In the genomic region with DNA sequence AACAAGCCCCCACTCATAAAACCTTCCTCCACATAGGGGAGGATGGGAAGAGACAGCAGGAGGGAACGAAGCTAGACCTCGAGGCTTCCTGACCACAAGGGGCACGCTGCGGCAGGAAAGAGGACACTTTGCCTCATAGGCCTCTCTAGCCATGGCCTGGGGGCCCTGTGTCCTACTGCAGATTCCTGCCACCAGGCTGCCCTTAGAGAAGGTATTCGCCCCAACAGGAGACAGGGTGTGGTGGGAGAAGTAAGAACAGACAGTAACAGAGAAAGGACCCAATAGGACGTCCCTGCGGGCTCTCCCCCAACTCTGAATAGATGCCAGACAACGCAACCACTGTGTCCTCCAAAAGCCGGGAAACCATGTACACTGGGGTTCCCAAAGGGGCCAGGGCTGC, we compare ENCODE assay signal across 10 cellular contexts. TPM values are rescaled to one million over a fixed set of nuclear protein-coding genes. Genes with fewer than 3 reads are reported as not detected.
DNase-seq lines count a peak whose midpoint lies in the region; ATAC-seq and TF ChIP-seq lines count a peak whose summit lies in the region.
"Had no signal": no experiment of that assay in that cellular context is flagged by ENCODE, and none has a peak within 500 bp of the region (broad histone marks: within the 10 kb centered on the region; RNA-seq: fewer than 3 reads in every experiment).

No MANE protein-coding gene starts in this region.

- H3K4me1 ChIP-seq in duodenal mucosa (ENCODE audit: control insufficient read depth in 1 of 2, insufficient read depth in 2 of 2, low read length in 2 of 2) (peaks cover 33 to 48% of the 10 kb centered on the region in 2 donors), liver (ENCODE audit: control insufficient read depth in 4 of 4, insufficient read depth in 4 of 4, low read length in 3 of 4) (peaks cover 10 to 30% (median 24%) of the 10 kb centered on the region in 4 donors), skeletal muscle tissue (ENCODE audit: control insufficient read depth in 3 of 3, insufficient read depth in 3 of 3, low read length in 3 of 3) (peaks cover 5 to 8% (median 6%) of the 10 kb centered on the region in 3 donors)

- H3K36me3 ChIP-seq in H7 (replicated peaks; ENCODE audit: control insufficient read depth, insufficient read depth, low read length) (no peaks in the 10 kb centered on the region), duodenal mucosa (ENCODE audit: control insufficient read depth in 1 of 2, insufficient read depth in 2 of 2, low read length in 2 of 2) (no peaks in the 10 kb centered on the region), liver (ENCODE audit: control insufficient read depth in 4 of 4, insufficient read depth in 3 of 4, low read depth in 1 of 4, low read length in 3 of 4) (no peaks in the 10 kb centered on the region), skeletal muscle tissue (ENCODE audit: control insufficient read depth in 3 of 3, insufficient read depth in 3 of 3, low read length in 3 of 3) (no peaks in the 10 kb centered on the region)

- no peaks in the 10 kb centered on the region for H3K4me1 Mint-ChIP-seq in stimulated activated naive B cell treated with anti-CD40 and anti-IgM and Interleukin-4, amounts not matched to agents 10 μg/mL and 1 μg/mL and 100 μg/mL, for 72 hours
- no peaks in the 10 kb centered on the region for H3K4me1 Mint-ChIP-seq in activated naive CD8-positive, alpha-beta T cell treated with anti-CD3 and anti-CD28 coated beads, Interleukin-2, amount 50 U/mL, for 24 hours

- H3K27me3 ChIP-seq in H7 (ENCODE audit: control insufficient read depth, insufficient read depth, low read length) (no peaks in the 10 kb centered on the region), duodenal mucosa (ENCODE audit: control insufficient read depth in 1 of 2, insufficient read depth in 2 of 2, low read length in 2 of 2) (no peaks in the 10 kb centered on the region), liver (ENCODE audit: control insufficient read depth in 4 of 4, insufficient read depth in 4 of 4, low read length in 3 of 4) (no peaks in the 10 kb centered on the region), skeletal muscle tissue (ENCODE audit: control insufficient read depth in 3 of 3, insufficient read depth in 3 of 3, low read length in 3 of 3) (peaks cover 0 to 10% (median 3%) of the 10 kb centered on the region in 3 donors)

- H3K9me3 Mint-ChIP-seq in stimulated activated naive B cell treated with anti-CD40 and anti-IgM and Interleukin-4, amounts not matched to agents 10 μg/mL and 1 μg/mL and 100 μg/mL, for 72 hours = peaks cover 0 to under 1% of the 10 kb centered on the region in 2 donors
- H3K9me3 Mint-ChIP-seq in activated naive CD8-positive, alpha-beta T cell treated with anti-CD3 and anti-CD28 coated beads, Interleukin-2, amount 50 U/mL, for 24 hours = no peaks in the 10 kb centered on the region

- DNase-seq in H7 (peak; percentile 79), NCI-H146 (lab: John Stamatoyannopoulos, UW) (no peak)
- no peak for DNase-seq in stimulated activated naive CD4-positive, alpha-beta T cell (lab: John Stamatoyannopoulos, UW)
- no peak for DNase-seq in stimulated activated naive B cell treated with anti-CD40 and anti-IgM and Interleukin-4, amounts not matched to agents 10 μg/mL and 1 μg/mL and 100 μg/mL, for 72 hours
- DNase-seq in activated naive CD8-positive, alpha-beta T cell treated with anti-CD3 and anti-CD28 coated beads, Interleukin-2, amount 50 U/mL, for 24 hours = no peak
- DNase-seq: SK-N-SH had no signal

- ATAC-seq in stimulated activated naive B cell treated with anti-CD40 and anti-IgM and Interleukin-4, amounts not matched to agents 10 μg/mL and 1 μg/mL and 100 μg/mL, for 72 hours (replicated peaks) = no peak
- no peak for ATAC-seq in activated naive CD8-positive, alpha-beta T cell treated with anti-CD3 and anti-CD28 coated beads, Interleukin-2, amount 50 U/mL, for 24 hours

- H3K9ac ChIP-seq in duodenal mucosa (ENCODE audit: low read depth in 1 of 2, low read length in 2 of 2) (peak overlapping the region; percentile 7 to 58), liver (ENCODE audit: low read depth in 1 of 2, low read length in 2 of 2) (no peak overlapping the region), skeletal muscle tissue (ENCODE audit: low read depth in 1 of 3, low read length in 3 of 3) (no peak overlapping the region)
- H3K9ac ChIP-seq: SK-N-SH had no signal

- no peaks in the 10 kb centered on the region for H3K36me3 Mint-ChIP-seq in stimulated activated naive B cell treated with anti-CD40 and anti-IgM and Interleukin-4, amounts not matched to agents 10 μg/mL and 1 μg/mL and 100 μg/mL, for 72 hours
- no peaks in the 10 kb centered on the region for H3K36me3 Mint-ChIP-seq in activated naive CD8-positive, alpha-beta T cell treated with anti-CD3 and anti-CD28 coated beads, Interleukin-2, amount 50 U/mL, for 24 hours (ENCODE audit: low read depth)

- H3K27ac Mint-ChIP-seq in stimulated activated naive B cell treated with anti-CD40 and anti-IgM and Interleukin-4, amounts not matched to agents 10 μg/mL and 1 μg/mL and 100 μg/mL, for 72 hours = no peak overlapping the region
- H3K27ac Mint-ChIP-seq in activated naive CD8-positive, alpha-beta T cell treated with anti-CD3 and anti-CD28 coated beads, Interleukin-2, amount 50 U/mL, for 24 hours = no peak overlapping the region

- H3K27me3 Mint-ChIP-seq in stimulated activated naive B cell treated with anti-CD40 and anti-IgM and Interleukin-4, amounts not matched to agents 10 μg/mL and 1 μg/mL and 100 μg/mL, for 72 hours = peaks cover 0 to 9% of the 10 kb centered on the region in 2 donors
- H3K27me3 Mint-ChIP-seq in activated naive CD8-positive, alpha-beta T cell treated with anti-CD3 and anti-CD28 coated beads, Interleukin-2, amount 50 U/mL, for 24 hours = no peaks in the 10 kb centered on the region

- no peak overlapping the region for H3K4me3 ChIP-seq in H7 (ENCODE audit: insufficient read depth, low read depth, low read length)
- no peak overlapping the region for H3K4me3 ChIP-seq in duodenal mucosa (ENCODE audit: low read depth in 1 of 2, low read length in 2 of 2)
- no peak overlapping the region for H3K4me3 ChIP-seq in liver (ENCODE audit: low read depth in 1 of 3, low read length in 3 of 3)
- peak overlapping the region in 1 of 3 donors; percentile 23 for H3K4me3 ChIP-seq in skeletal muscle tissue (ENCODE audit: low read length in 3 of 3)
- H3K4me3 ChIP-seq: smooth muscle cell had no signal

- no peaks in the 10 kb centered on the region for H3K9me3 ChIP-seq in duodenal mucosa (ENCODE audit: control insufficient read depth in 1 of 2, low read length in 2 of 2)
- no peaks in the 10 kb centered on the region for H3K9me3 ChIP-seq in liver (ENCODE audit: control insufficient read depth in 4 of 4, low read length in 3 of 4)
- H3K9me3 ChIP-seq in skeletal muscle tissue (ENCODE audit: control insufficient read depth in 3 of 3, low read length in 3 of 3) = no peaks in the 10 kb centered on the region
- H3K9me3 ChIP-seq: SK-N-SH had no signal

- 84% methylated on average over 9 of the region's 9 CpGs for WGBS in liver

- no peak overlapping the region for H3K4me3 Mint-ChIP-seq in stimulated activated naive B cell treated with anti-CD40 and anti-IgM and Interleukin-4, amounts not matched to agents 10 μg/mL and 1 μg/mL and 100 μg/mL, for 72 hours
- no peak overlapping the region for H3K4me3 Mint-ChIP-seq in activated naive CD8-positive, alpha-beta T cell treated with anti-CD3 and anti-CD28 coated beads, Interleukin-2, amount 50 U/mL, for 24 hours

- TF ChIP-seq CTCF in liver (IDR thresholded peaks at IDR 0.05; ENCODE audit: low read depth, low read length, missing input control) = no peak

- TF ChIP-seq RAD21 in liver (IDR thresholded peaks at IDR 0.05) = no peak

- H3K27ac ChIP-seq in duodenal mucosa (ENCODE audit: low read depth, low read length) (no peak overlapping the region), liver (ENCODE audit: low read depth in 1 of 2, low read length in 2 of 2) (peak overlapping the region; percentile 23 to 65), skeletal muscle tissue (ENCODE audit: low read depth, low read length) (peak overlapping the region; percentile 44)

TF ChIP-seq in liver, 16 proteins besides CTCF, POLR2A, EP300 and RAD21:
- TF ChIP-seq HNF4A (conservative IDR thresholded peaks at IDR 0.05) (no peak), FOXA1 (IDR thresholded peaks at IDR 0.05) (no peak), JUND (IDR thresholded peaks at IDR 0.05) (no peak), FOXA2 (IDR thresholded peaks at IDR 0.05) (no peak), HNF4G (IDR thresholded peaks at IDR 0.05) (no peak), EGR1 (IDR thresholded peaks at IDR 0.05; ENCODE audit: low read depth in 2 of 2) (no peak), RXRA (IDR thresholded peaks at IDR 0.05) (no peak), SP1 (IDR thresholded peaks at IDR 0.05) (no peak), TAF1 (conservative IDR thresholded peaks at IDR 0.05) (no peak)
- TF ChIP-seq, protein P1, sequence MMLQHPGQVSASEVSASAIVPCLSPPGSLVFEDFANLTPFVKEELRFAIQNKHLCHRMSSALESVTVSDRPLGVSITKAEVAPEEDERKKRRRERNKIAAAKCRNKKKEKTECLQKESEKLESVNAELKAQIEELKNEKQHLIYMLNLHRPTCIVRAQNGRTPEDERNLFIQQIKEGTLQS (IDR thresholded peaks at IDR 0.05) = no peak
- TF ChIP-seq, protein P2, sequence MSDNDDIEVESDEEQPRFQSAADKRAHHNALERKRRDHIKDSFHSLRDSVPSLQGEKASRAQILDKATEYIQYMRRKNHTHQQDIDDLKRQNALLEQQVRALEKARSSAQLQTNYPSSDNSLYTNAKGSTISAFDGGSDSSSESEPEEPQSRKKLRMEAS (IDR thresholded peaks at IDR 0.05) = no peak

RNA-seq across cellular contexts. Expression of a gene that starts 36.8 kb away (rescaled TPM):
- total RNA-seq in H7 (2014; rRNA removed; shearing (Covaris generic)) = 2.4 and 5.1 TPM in 2 replicates
- total RNA-seq in liver = 1 to 10 TPM; 3.1 to 6.6 TPM
- 1 to 10 TPM in 1 of 2 donors, under 1 TPM in 1; 0.74 to 2.7 TPM for polyA plus RNA-seq in liver
- total RNA-seq in skeletal muscle tissue = 6.8 TPM

Comparison
In these comparisons a context has a peak if more than half of its experiments do, and no peak if none do; other contexts are left out.
1. H3K9ac ChIP-seq: peak in duodenal mucosa (2 of 2); none in liver (0 of 2) and skeletal muscle tissue (0 of 3).